ENCODE assay signal across 8 cellular contexts in genomic region chr15:74099963-74100733, GRCh38. TPM values are rescaled to one million over a fixed set of nuclear protein-coding genes. Genes with fewer than 3 reads are reported as not detected.
DNase-seq lines count a peak whose midpoint lies in the region; ATAC-seq and FAIRE-seq lines count a peak whose summit lies in the region.
"Not testable (repeated sequence)": the region's sequence is repeated elsewhere in the genome, so short reads cannot be mapped to it uniquely, and the experiment has no call there.

No MANE protein-coding gene starts in this region.

- not testable (repeated sequence) for H3K4me1 ChIP-seq in mucosa of rectum (ENCODE audit: control insufficient read depth in 2 of 2, insufficient read depth in 2 of 2, low read length in 2 of 2)

- not testable (repeated sequence) for H3K36me3 ChIP-seq in mucosa of rectum (ENCODE audit: control insufficient read depth in 2 of 2, insufficient read depth in 2 of 2, low read length in 2 of 2)

- H3K27me3 ChIP-seq in mucosa of rectum (ENCODE audit: control insufficient read depth in 2 of 2, insufficient read depth in 2 of 2, low read length in 2 of 2), result not testable (repeated sequence)

- FAIRE-seq in frontal cortex (lab: Jason Lieb, UNC), result not testable (repeated sequence)

- ATAC-seq in GM19328 (IDR thresholded peaks at IDR 0.05; ENCODE audit: unreplicated experiment) (peak; percentile 84), HG03342 (IDR thresholded peaks at IDR 0.05; ENCODE audit: unreplicated experiment) (peak; percentile 89)

- not testable (repeated sequence) for H3K9me3 ChIP-seq in mucosa of rectum (ENCODE audit: control insufficient read depth in 2 of 2, low read length in 2 of 2)

- peak overlapping the region; percentile 61 to 65 for H3K4me3 ChIP-seq in mucosa of rectum (ENCODE audit: low read length in 2 of 2)

- H3K9ac ChIP-seq in mucosa of rectum (ENCODE audit: low read depth in 1 of 2, low read length in 2 of 2), result not testable (repeated sequence)

- not testable (repeated sequence) for H3K27ac ChIP-seq in mucosa of rectum (ENCODE audit: low read depth in 2 of 2, low read length in 2 of 2)

- DNase-seq in AG20443 (ENCODE audit: low spot score) (peak; percentile 94), T-helper 1 cell (peak; percentile 26 to 81 (median 41)), frontal cortex (ENCODE audit: low spot score in 2 of 2) (peak; percentile 68 to 88)
- peak; percentile 37 for DNase-seq in activated naive CD8-positive, alpha-beta T cell treated with anti-CD3 and anti-CD28 coated beads, Interleukin-2, amount 50 U/mL, for 16 hours (ENCODE audit: low read depth, low spot score)
- DNase-seq in stimulated activated CD4-positive, alpha-beta T cell treated with anti-CD3 and anti-CD28 coated beads, Interleukin-4, amount 100 ng/mL, for 24 hours, result peak; percentile 81

RNA-seq across cellular contexts. Expression of gene GOLGA6A, which starts 17.8 kb away (rescaled TPM):
- under 0.01 TPM for total RNA-seq in frontal cortex

RNA-seq across cellular contexts. Expression of gene ISLR2, which starts 30.2 kb away (rescaled TPM):
- total RNA-seq in frontal cortex, result 113 TPM

Comparison
In these comparisons a context has a peak if more than half of its experiments do, and no peak if none do; other contexts are left out.
1. DNase-seq: peak in every context shown above with its lines; median percentile 94 in AG20443; 81 in stimulated activated CD4-positive, alpha-beta T cell treated with anti-CD3 and anti-CD28 coated beads, Interleukin-4, amount 100 ng/mL, for 24 hours; 78 in frontal cortex; 41 in T-helper 1 cell; 37 in activated naive CD8-positive, alpha-beta T cell treated with anti-CD3 and anti-CD28 coated beads, Interleukin-2, amount 50 U/mL, for 16 hours.